ENCODE assay signal across 27 cellular contexts in the genomic region with DNA sequence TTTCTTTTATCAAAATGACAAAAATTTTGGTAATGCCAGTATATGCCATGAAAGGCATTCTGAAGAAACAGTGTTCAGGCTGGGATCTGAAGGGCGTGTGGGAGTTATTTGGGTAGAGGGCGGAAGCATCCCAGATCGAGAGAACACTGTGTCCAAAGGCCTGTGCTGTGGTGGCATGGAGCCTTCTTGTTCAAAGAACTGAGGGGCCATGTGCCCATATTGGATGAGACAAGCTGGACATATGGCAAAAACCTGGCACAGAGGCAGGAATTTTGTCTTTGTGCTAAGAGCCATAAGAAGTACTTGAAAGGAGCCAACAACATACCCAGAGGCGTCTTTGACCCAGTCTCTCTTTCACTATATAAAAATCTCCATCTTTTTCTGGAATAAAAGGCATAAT.
"Had no signal": no experiment of that assay in that cellular context is flagged by ENCODE, and none has a peak within 500 bp of the region (broad histone marks: within the 10 kb centered on the region; RNA-seq: fewer than 3 reads in every experiment).

No MANE protein-coding gene starts in this region.

- ATAC-seq: esophagus mucosa; gastrocnemius medialis; left lobe of liver; mucosa of descending colon; natural killer cell treated with Interleukin-12 subunit alpha and Interleukin-12 subunit beta and Interleukin-15 and Interleukin-18, amount 100 ng/mL, for 72 hours; sciatic nerve; stimulated activated effector memory CD8-positive, alpha-beta T cell treated with anti-CD3 and anti-CD28 coated beads, Interleukin-12 subunit alpha, Interleukin-12 subunit beta, amount 100 ng/mL, for 72 hours had no signal

- H3K4me3 ChIP-seq: colonic mucosa, gastrocnemius medialis, mucosa of descending colon, prostate gland, right atrium auricular region, smooth muscle cell, stomach, testis, tibial artery had no signal

- DNase-seq: colonic mucosa; effector CD8-positive, alpha-beta T cell; endodermal cell; foreskin fibroblast; gastrocnemius medialis; head of caudate nucleus; kidney; mesenchymal stem cell; mucosa of descending colon; naive B cell; stimulated activated CD4-positive, alpha-beta T cell treated with anti-CD3 and anti-CD28 coated beads, Interleukin-12 subunit alpha, Interleukin-12 subunit beta, amount 100 ng/mL, for 4 hours; stimulated activated CD4-positive, alpha-beta T cell treated with anti-CD3 and anti-CD28 coated beads, Interleukin-1b, Interleukin-23, amount 100 ng/mL, for 48 hours; stimulated activated CD4-positive, alpha-beta T cell treated with anti-CD3 and anti-CD28 coated beads, Interleukin-4, amount 100 ng/mL, for 1 hour; stimulated activated naive CD4-positive, alpha-beta T cell treated with Interleukin-2 at 50 U/mL for 16 hours; stomach; testis; tibial artery had no signal

- H3K9me3 ChIP-seq: colonic mucosa, gastrocnemius medialis, mucosa of descending colon, neutrophil, prostate gland, right atrium auricular region, stomach, testis, tibial artery had no signal

- H3K27ac ChIP-seq: colonic mucosa, epithelial cell of prostate, gastrocnemius medialis, neutrophil, prostate gland, right atrium auricular region, stomach, testis, tibial artery had no signal

- FAIRE-seq: kidney had no signal

- H3K27me3 ChIP-seq: colonic mucosa, gastrocnemius medialis, right atrium auricular region, stomach, testis had no signal

- H3K4me1 ChIP-seq: colonic mucosa, gastrocnemius medialis, prostate gland, stomach, testis had no signal

- H3K36me3 ChIP-seq: colonic mucosa, gastrocnemius medialis, neutrophil, prostate gland, right atrium auricular region, stomach, tibial artery had no signal
